In the genomic region with DNA sequence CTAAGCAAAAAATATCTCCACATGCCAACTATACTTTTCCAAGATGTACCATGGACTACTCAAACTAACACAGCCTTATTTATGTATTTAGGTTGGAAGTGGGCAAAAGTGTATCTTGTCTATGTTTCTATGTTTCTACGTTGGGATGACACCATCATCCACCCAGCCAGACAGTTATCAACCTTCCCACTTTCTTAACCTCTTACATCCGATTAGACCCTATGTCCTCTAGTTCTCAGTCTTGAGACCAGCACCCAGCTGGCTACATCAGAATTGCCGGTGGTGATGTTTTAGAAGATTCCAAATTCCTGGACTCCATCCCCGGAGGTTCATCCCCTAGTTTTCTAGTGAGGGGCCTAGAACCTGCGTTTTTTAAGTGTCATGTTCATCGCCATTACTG, we compare ENCODE assay signal across 9 cellular contexts. TPM values are rescaled to one million over a fixed set of nuclear protein-coding genes. Genes with fewer than 3 reads are reported as not detected.
DNase-seq lines count a peak whose midpoint lies in the region; ATAC-seq, FAIRE-seq and TF ChIP-seq lines count a peak whose summit lies in the region.
"Had no signal": no experiment of that assay in that cellular context is flagged by ENCODE, and none has a peak within 500 bp of the region (broad histone marks: within the 10 kb centered on the region; RNA-seq: fewer than 3 reads in every experiment).

No MANE protein-coding gene starts in this region.

- H3K36me3 ChIP-seq in heart left ventricle (peaks cover 0 to 4% (median 0%) of the 10 kb centered on the region in 9 donors), HepG2 (replicated peaks in 1 of 2; ENCODE audit: control insufficient read depth in 1 of 2, insufficient read depth in 2 of 2, low read length in 2 of 2) (no peaks in the 10 kb centered on the region)

- no peaks in the 10 kb centered on the region for H3K27me3 ChIP-seq in heart left ventricle
- H3K27me3 ChIP-seq in HepG2 (ENCODE audit: control insufficient read depth in 1 of 2, insufficient read depth in 2 of 2, low read length in 2 of 2) = no peaks in the 10 kb centered on the region; a peak in 1 of 5 replicates

- no peak for TF ChIP-seq RAD21 in HepG2 (CRISPR knock-in tag; IDR thresholded peaks at IDR 0.05)

- no peak for DNase-seq in heart left ventricle
- no peak for DNase-seq in Right ventricle myocardium inferior (ENCODE audit: missing footprints)
- DNase-seq in activated T-helper 2 cell treated with anti-CD3 and anti-CD28 coated beads, Interferon-gamma antibody, Interleukin-2, Interleukin-4, amounts not matched to agents 10 μg/mL and 5 μg/mL and 100 μg/mL, durations not matched to agents 14 hours and 24 hours and 36 hours (ENCODE audit: low spot score) = no peak
- no peak for DNase-seq in HepG2 (ENCODE audit: low spot score)
- peak; percentile 11 for DNase-seq in urothelium cell line (ENCODE audit: low spot score)
- no peak for DNase-seq in DMS153 treated with DMSO at 0.1 percent for 48 hours (lab: John Stamatoyannopoulos, UW; ENCODE audit: unreplicated experiment)
- DNase-seq in NCI-H1105 treated with DMSO at 0.1 percent for 48 hours (lab: John Stamatoyannopoulos, UW) = no peak
- no peak for DNase-seq in NCI-H1092 treated with DMSO at 0.1 percent for 48 hours (lab: John Stamatoyannopoulos, UW)

- H3K9me3 Mint-ChIP-seq in activated T-helper 2 cell treated with anti-CD3 and anti-CD28 coated beads, Interferon-gamma antibody, Interleukin-2, Interleukin-4, amounts not matched to agents 10 μg/mL and 5 μg/mL and 100 μg/mL, durations not matched to agents 14 hours and 24 hours and 36 hours = no peaks in the 10 kb centered on the region

- CTCF ChIA-PET in HepG2 (lab: Yijun Ruan, JAX; ENCODE audit: low intra/inter-chr PET ratio, low total read pairs) = no interaction called here

- intact Hi-C loops in heart left ventricle (cut with DNase I) = loop anchor here in 3 of 10 donors (2.0 to 5.0 kb wide), 4 partner anchors 22 to 441 kb away; a partner anchor contains a TSS
- intact Hi-C loops in Right ventricle myocardium inferior (cut with DNase I) = no loop called here
- intact Hi-C loops in activated T-helper 2 cell treated with anti-CD3 and anti-CD28 coated beads, Interferon-gamma antibody, Interleukin-2, Interleukin-4, amounts not matched to agents 10 μg/mL and 5 μg/mL and 100 μg/mL, durations not matched to agents 14 hours and 24 hours and 36 hours (cut with micrococcal nuclease) = no loop called here
- intact Hi-C loops in HepG2 (cut with micrococcal nuclease; ENCODE audit: unreplicated experiment) = loop anchor here (5.0 kb wide), 1 partner anchor 441 kb away; a partner anchor contains a TSS

- TF ChIP-seq CTCF in heart left ventricle (IDR thresholded peaks at IDR 0.05) (no peak), HepG2 (CRISPR knock-in tag; IDR thresholded peaks at IDR 0.05) (no peak)

- no peak overlapping the region for H2AFZ ChIP-seq in HepG2 (ENCODE audit: low read length)

- in situ Hi-C loops in HepG2 (cut with HindIII; ENCODE audit: extremely low pct_ligation_motif_present, low pct_unique_long_range_greater_than_20kb) = no loop called here

- H3K9me3 ChIP-seq in heart left ventricle (no peaks in the 10 kb centered on the region), HepG2 (ENCODE audit: low read length) (no peaks in the 10 kb centered on the region)

- H3K4me1 ChIP-seq in heart left ventricle = peaks cover 0 to 26% (median 15%) of the 10 kb centered on the region in 12 donors
- H3K4me1 ChIP-seq in HepG2 (ENCODE audit: insufficient read depth, low read length) = peaks cover 28% of the 10 kb centered on the region

- peak overlapping the region; percentile 77 for H3K4me2 ChIP-seq in HepG2 (ENCODE audit: low read depth, low read length)

- no peak for TF ChIP-seq POLR2A in heart left ventricle (IDR thresholded peaks at IDR 0.05)
- TF ChIP-seq POLR2A in HepG2 (IDR thresholded peaks at IDR 0.05; ENCODE audit: insufficient read depth in 1 of 2, low read depth in 2 of 2, low read length in 2 of 2) = no peak

- H3K4me3 ChIP-seq in heart left ventricle (peak overlapping the region; percentile 51 to 90 (median 78)), HepG2 (replicated peaks in 1 of 3; ENCODE audit: insufficient read depth in 1 of 3, low read depth in 2 of 3, low read length in 3 of 3) (peak overlapping the region; percentile 71 to 87 (median 85))

- H3K4me1 Mint-ChIP-seq in activated T-helper 2 cell treated with anti-CD3 and anti-CD28 coated beads, Interferon-gamma antibody, Interleukin-2, Interleukin-4, amounts not matched to agents 10 μg/mL and 5 μg/mL and 100 μg/mL, durations not matched to agents 14 hours and 24 hours and 36 hours (ENCODE audit: low read depth) = peaks cover 25% of the 10 kb centered on the region

- WGBS in heart left ventricle, 4 donors = 24 to 28% (median 25%) methylated on average over 6 of the region's 6 CpGs
- 11% methylated on average over 6 of the region's 6 CpGs for WGBS in HepG2 (ENCODE audit: low lambda C conversion rate)

- no peaks in the 10 kb centered on the region for H4K20me1 ChIP-seq in HepG2 (ENCODE audit: insufficient read depth, low read length)

- ATAC-seq in heart left ventricle = no peak
- ATAC-seq in Right ventricle myocardium inferior = no peak
- ATAC-seq in HepG2 = no peak

- peak overlapping the region; percentile 94 for H3K9ac ChIP-seq in HepG2 (ENCODE audit: insufficient read depth, low read depth, low read length)

- H3K4me3 Mint-ChIP-seq in activated T-helper 2 cell treated with anti-CD3 and anti-CD28 coated beads, Interferon-gamma antibody, Interleukin-2, Interleukin-4, amounts not matched to agents 10 μg/mL and 5 μg/mL and 100 μg/mL, durations not matched to agents 14 hours and 24 hours and 36 hours (ENCODE audit: low read depth) = peak overlapping the region; percentile 92

- TF ChIP-seq EP300 in HepG2 (IDR thresholded peaks at IDR 0.05; ENCODE audit: low read depth in 2 of 2, low read length in 2 of 2) (no peak), HepG2 (CRISPR knock-in tag; IDR thresholded peaks at IDR 0.05; ENCODE audit: borderline replicate concordance) (no peak)

- H3K36me3 Mint-ChIP-seq in activated T-helper 2 cell treated with anti-CD3 and anti-CD28 coated beads, Interferon-gamma antibody, Interleukin-2, Interleukin-4, amounts not matched to agents 10 μg/mL and 5 μg/mL and 100 μg/mL, durations not matched to agents 14 hours and 24 hours and 36 hours (ENCODE audit: low read depth) = peaks cover 9% of the 10 kb centered on the region

- peak overlapping the region in 8 of 12 donors; percentile 92 to 99 (median 96) for H3K27ac ChIP-seq in heart left ventricle
- H3K27ac ChIP-seq in HepG2 (ENCODE audit: extremely low read length, insufficient read depth, low read length) = peak overlapping the region; percentile 97

- no peak for FAIRE-seq in HepG2 (lab: Jason Lieb, UNC)
- no peak for FAIRE-seq in urothelium cell line (lab: Jason Lieb, UNC)
- FAIRE-seq: endometrium had no signal

- BruUV-seq in HepG2 (replicated peaks; lab: Mats Ljungman, UMichigan) = no TSS peak

- peak overlapping the region; percentile 98 for H3K27ac Mint-ChIP-seq in activated T-helper 2 cell treated with anti-CD3 and anti-CD28 coated beads, Interferon-gamma antibody, Interleukin-2, Interleukin-4, amounts not matched to agents 10 μg/mL and 5 μg/mL and 100 μg/mL, durations not matched to agents 14 hours and 24 hours and 36 hours

- POLR2A ChIA-PET in HepG2 (lab: Yijun Ruan, JAX) = interaction anchor here (1.0 to 2.4 kb wide), 2 partner anchors 48 to 94 kb away, joined by 5 to 67 read pairs; a partner anchor contains a TSS

- no peaks in the 10 kb centered on the region for H3K27me3 Mint-ChIP-seq in activated T-helper 2 cell treated with anti-CD3 and anti-CD28 coated beads, Interferon-gamma antibody, Interleukin-2, Interleukin-4, amounts not matched to agents 10 μg/mL and 5 μg/mL and 100 μg/mL, durations not matched to agents 14 hours and 24 hours and 36 hours (ENCODE audit: low read depth)

- H3K79me2 ChIP-seq in HepG2 (ENCODE audit: insufficient read depth, low read length) = peaks cover 25% of the 10 kb centered on the region

RNA-seq across cellular contexts. Expression of a gene that starts 1.0 kb away (rescaled TPM):
- total RNA-seq in heart left ventricle (10 to 100 TPM in 1 of 9 donors, 1 to 10 TPM in 8; 3.1 to 11.7 (median 5.3) TPM), Right ventricle myocardium inferior (6.5 TPM), HepG2 (2016; rRNA removed; fragmentation: Illumina TruSeq; extraction: Trizol) (12.6 and 16.8 TPM in 2 replicates)
- polyA plus RNA-seq in heart left ventricle (1 to 10 TPM; 2.4 to 3.1 TPM), HepG2 (2011; rRNA removed) (7.8 and 14.1 TPM in 2 replicates)
- 10.4 and 15.4 TPM in 2 replicates for total RNA-seq in activated T-helper 2 cell treated with anti-CD3 and anti-CD28 coated beads, Interferon-gamma antibody, Interleukin-2, Interleukin-4, amounts not matched to agents 10 μg/mL and 5 μg/mL and 100 μg/mL, durations not matched to agents 14 hours and 24 hours and 36 hours
- 3.0 and 5.9 TPM in 2 replicates for total RNA-seq in HepG2 (2016; cell fraction: cytosol; rRNA removed; fragmentation: Illumina TruSeq; extraction: Trizol; ENCODE audit: low read depth)
- 12.0 and 16.5 TPM in 2 replicates for total RNA-seq in HepG2 (2016; cell fraction: insoluble cytoplasmic fraction; rRNA removed; fragmentation: Illumina TruSeq; extraction: Trizol)
- 4.5 and 5.5 TPM in 2 replicates for total RNA-seq in HepG2 (2016; cell fraction: membrane; rRNA removed; fragmentation: Illumina TruSeq; extraction: Trizol)
- total RNA-seq in HepG2 (2016; cell fraction: nucleus; rRNA removed; fragmentation: Illumina TruSeq; extraction: Trizol) = 15.5 and 16.0 TPM in 2 replicates
- 2.9 and 4.6 TPM in 2 replicates for polyA plus RNA-seq in HepG2 (2011; cell fraction: cytosol; rRNA removed)
- 9.1 and 12.4 TPM in 2 replicates for polyA plus RNA-seq in HepG2 (2011; cell fraction: nucleus; rRNA removed)
- polyA plus RNA-seq in HepG2 (2012) = 5.0 and 6.6 TPM in 2 replicates
- 0.38 and 0.55 TPM in 2 replicates for polyA plus RNA-seq in HepG2 (2016; cell fraction: cytosol; fragmentation: Illumina TruSeq; extraction: Trizol; ENCODE audit: low read depth)
- 7.9 and 9.8 TPM in 2 replicates for polyA plus RNA-seq in HepG2 (2016; cell fraction: insoluble cytoplasmic fraction; fragmentation: Illumina TruSeq; extraction: Trizol; ENCODE audit: low read depth)
- 1.1 and 1.3 TPM in 2 replicates for polyA plus RNA-seq in HepG2 (2016; cell fraction: membrane; fragmentation: Illumina TruSeq; extraction: Trizol; ENCODE audit: low read depth)
- polyA plus RNA-seq in HepG2 (2016; cell fraction: nucleus; fragmentation: Illumina TruSeq; extraction: Trizol; ENCODE audit: insufficient read depth, low read depth) = 11.8 and 13.3 TPM in 2 replicates
- 5.4 and 6.8 TPM in 2 replicates for polyA minus RNA-seq in HepG2 (2011; rRNA and poly(A)+ RNA removed; ENCODE audit: low replicate concordance)
- 4.6 and 5.3 TPM in 2 replicates for polyA minus RNA-seq in HepG2 (2011; cell fraction: cytosol; rRNA and poly(A)+ RNA removed)
- 38.4 and 47.6 TPM in 2 replicates for polyA minus RNA-seq in HepG2 (2011; cell fraction: nucleus; rRNA and poly(A)+ RNA removed)

RNA-seq across cellular contexts. Expression of a gene that starts 47.1 kb away (rescaled TPM):
- 1 to 10 TPM; 2.1 to 6.5 (median 3.7) TPM for total RNA-seq in heart left ventricle
- 1 to 10 TPM in 1 of 2 donors, under 1 TPM in 1; 0.65 to 5.1 TPM for polyA plus RNA-seq in heart left ventricle
- 3.1 TPM for total RNA-seq in Right ventricle myocardium inferior
- 43.4 and 46.2 TPM in 2 replicates for total RNA-seq in activated T-helper 2 cell treated with anti-CD3 and anti-CD28 coated beads, Interferon-gamma antibody, Interleukin-2, Interleukin-4, amounts not matched to agents 10 μg/mL and 5 μg/mL and 100 μg/mL, durations not matched to agents 14 hours and 24 hours and 36 hours
- total RNA-seq in HepG2 (2016; rRNA removed; fragmentation: Illumina TruSeq; extraction: Trizol) = 62.6 and 98.4 TPM in 2 replicates
- total RNA-seq in HepG2 (2016; cell fraction: cytosol; rRNA removed; fragmentation: Illumina TruSeq; extraction: Trizol; ENCODE audit: low read depth) = 5.3 and 7.1 TPM in 2 replicates
- 59.7 and 95.9 TPM in 2 replicates for total RNA-seq in HepG2 (2016; cell fraction: insoluble cytoplasmic fraction; rRNA removed; fragmentation: Illumina TruSeq; extraction: Trizol)
- 19.1 and 23.2 TPM in 2 replicates for total RNA-seq in HepG2 (2016; cell fraction: membrane; rRNA removed; fragmentation: Illumina TruSeq; extraction: Trizol)
- 44.4 and 47.9 TPM in 2 replicates for total RNA-seq in HepG2 (2016; cell fraction: nucleus; rRNA removed; fragmentation: Illumina TruSeq; extraction: Trizol)
- polyA plus RNA-seq in HepG2 (2011; rRNA removed) = 13.7 and 16.9 TPM in 2 replicates
- 6.9 and 9.4 TPM in 2 replicates for polyA plus RNA-seq in HepG2 (2011; cell fraction: cytosol; rRNA removed)
- polyA plus RNA-seq in HepG2 (2011; cell fraction: nucleus; rRNA removed) = 5.9 and 6.3 TPM in 2 replicates
- 21.9 and 23.3 TPM in 2 replicates for polyA plus RNA-seq in HepG2 (2012)
- polyA plus RNA-seq in HepG2 (2016; cell fraction: cytosol; fragmentation: Illumina TruSeq; extraction: Trizol; ENCODE audit: low read depth) = 1.6 and 1.8 TPM in 2 replicates
- polyA plus RNA-seq in HepG2 (2016; cell fraction: insoluble cytoplasmic fraction; fragmentation: Illumina TruSeq; extraction: Trizol; ENCODE audit: low read depth) = 64.9 and 70.4 TPM in 2 replicates
- 6.4 and 7.7 TPM in 2 replicates for polyA plus RNA-seq in HepG2 (2016; cell fraction: membrane; fragmentation: Illumina TruSeq; extraction: Trizol; ENCODE audit: low read depth)
- polyA plus RNA-seq in HepG2 (2016; cell fraction: nucleus; fragmentation: Illumina TruSeq; extraction: Trizol; ENCODE audit: insufficient read depth, low read depth) = 39.8 and 45.4 TPM in 2 replicates
- polyA minus RNA-seq in HepG2 (2011; rRNA and poly(A)+ RNA removed; ENCODE audit: low replicate concordance) = 16.1 and 21.7 TPM in 2 replicates
- 11.9 and 16.3 TPM in 2 replicates for polyA minus RNA-seq in HepG2 (2011; cell fraction: cytosol; rRNA and poly(A)+ RNA removed)
- 25.0 and 29.1 TPM in 2 replicates for polyA minus RNA-seq in HepG2 (2011; cell fraction: nucleus; rRNA and poly(A)+ RNA removed)

RNA-seq across cellular contexts. Expression of a gene that starts 47.7 kb away (rescaled TPM):
- total RNA-seq in heart left ventricle (10 to 100 TPM; 11.8 to 32.2 (median 26.5) TPM), Right ventricle myocardium inferior (21.3 TPM), HepG2 (2016; rRNA removed; fragmentation: Illumina TruSeq; extraction: Trizol) (249 and 453 TPM in 2 replicates)
- polyA plus RNA-seq in heart left ventricle (10 to 100 TPM; 20.4 to 55.5 TPM), HepG2 (2011; rRNA removed) (165 and 241 TPM in 2 replicates)
- 320 and 328 TPM in 2 replicates for total RNA-seq in activated T-helper 2 cell treated with anti-CD3 and anti-CD28 coated beads, Interferon-gamma antibody, Interleukin-2, Interleukin-4, amounts not matched to agents 10 μg/mL and 5 μg/mL and 100 μg/mL, durations not matched to agents 14 hours and 24 hours and 36 hours
- 32.8 and 38.2 TPM in 2 replicates for total RNA-seq in HepG2 (2016; cell fraction: cytosol; rRNA removed; fragmentation: Illumina TruSeq; extraction: Trizol; ENCODE audit: low read depth)
- total RNA-seq in HepG2 (2016; cell fraction: insoluble cytoplasmic fraction; rRNA removed; fragmentation: Illumina TruSeq; extraction: Trizol) = 251 and 440 TPM in 2 replicates
- total RNA-seq in HepG2 (2016; cell fraction: membrane; rRNA removed; fragmentation: Illumina TruSeq; extraction: Trizol) = 86.3 and 100 TPM in 2 replicates
- total RNA-seq in HepG2 (2016; cell fraction: nucleus; rRNA removed; fragmentation: Illumina TruSeq; extraction: Trizol) = 120 and 133 TPM in 2 replicates
- 131 and 167 TPM in 2 replicates for polyA plus RNA-seq in HepG2 (2011; cell fraction: cytosol; rRNA removed)
- 70.5 and 75.1 TPM in 2 replicates for polyA plus RNA-seq in HepG2 (2011; cell fraction: nucleus; rRNA removed)
- polyA plus RNA-seq in HepG2 (2012) = 143 and 229 TPM in 2 replicates
- polyA plus RNA-seq in HepG2 (2016; cell fraction: cytosol; fragmentation: Illumina TruSeq; extraction: Trizol; ENCODE audit: low read depth) = 44.9 and 45.4 TPM in 2 replicates
- polyA plus RNA-seq in HepG2 (2016; cell fraction: insoluble cytoplasmic fraction; fragmentation: Illumina TruSeq; extraction: Trizol; ENCODE audit: low read depth) = 478 and 487 TPM in 2 replicates
- polyA plus RNA-seq in HepG2 (2016; cell fraction: membrane; fragmentation: Illumina TruSeq; extraction: Trizol; ENCODE audit: low read depth) = 72.6 and 81.2 TPM in 2 replicates
- 160 and 165 TPM in 2 replicates for polyA plus RNA-seq in HepG2 (2016; cell fraction: nucleus; fragmentation: Illumina TruSeq; extraction: Trizol; ENCODE audit: insufficient read depth, low read depth)
- 99.6 and 124 TPM in 2 replicates for polyA minus RNA-seq in HepG2 (2011; rRNA and poly(A)+ RNA removed; ENCODE audit: low replicate concordance)
- 75.2 and 84.6 TPM in 2 replicates for polyA minus RNA-seq in HepG2 (2011; cell fraction: cytosol; rRNA and poly(A)+ RNA removed)
- polyA minus RNA-seq in HepG2 (2011; cell fraction: nucleus; rRNA and poly(A)+ RNA removed) = 143 TPM in 2 replicates
